18 cellular contexts compared by ENCODE assay signal in genomic region chr7:48042216-48042615, GRCh38. TPM values are rescaled to one million over a fixed set of nuclear protein-coding genes. Genes with fewer than 3 reads are reported as not detected.
DNase-seq lines count a peak whose midpoint lies in the region; ATAC-seq, FAIRE-seq and TF ChIP-seq lines count a peak whose summit lies in the region.
"Had no signal": no experiment of that assay in that cellular context is flagged by ENCODE, and none has a peak within 500 bp of the region (broad histone marks: within the 10 kb centered on the region; RNA-seq: fewer than 3 reads in every experiment).

No MANE protein-coding gene starts in this region.

- H3K27ac ChIP-seq in keratinocyte (ENCODE audit: control insufficient read depth, insufficient read depth, low read length) = peak overlapping the region; percentile 73
- H3K27ac ChIP-seq: thoracic aorta had no signal

- H3K36me3 ChIP-seq in adipocyte (ENCODE audit: control insufficient read depth, insufficient read depth, low read length, severe bottlenecking) (no peaks in the 10 kb centered on the region), keratinocyte (ENCODE audit: control insufficient read depth in 2 of 2, extremely low read depth in 1 of 2, insufficient read depth in 2 of 2, low read length in 2 of 2) (no peaks in the 10 kb centered on the region)
- H3K36me3 ChIP-seq: BE2C, thoracic aorta had no signal

- dilution Hi-C loops in keratinocyte (cut with MboI; ENCODE audit: extremely low pct_ligation_motif_present, low sequenced_read_pairs) = no loop called here

- FAIRE-seq in keratinocyte (lab: Jason Lieb, UNC) = no peak
- FAIRE-seq: D721Med had no signal

- no peak overlapping the region for H3K9ac ChIP-seq in adipocyte (ENCODE audit: low read length)
- H3K9ac ChIP-seq in keratinocyte (ENCODE audit: control insufficient read depth, extremely low read depth, insufficient read depth, low read length) = no peak overlapping the region

- H3K27ac Mint-ChIP-seq in T-helper 2 cell treated with Interferon-gamma antibody and Interleukin-4, amounts not matched to agents 5 μg/mL and 100 μg/mL, for 36 hours = no peak overlapping the region

- no peaks in the 10 kb centered on the region for H3K36me3 Mint-ChIP-seq in T-helper 2 cell treated with Interferon-gamma antibody and Interleukin-4, amounts not matched to agents 5 μg/mL and 100 μg/mL, for 36 hours (ENCODE audit: low read depth)

- no peak for ATAC-seq in HG03442 (IDR thresholded peaks at IDR 0.05; ENCODE audit: unreplicated experiment)
- ATAC-seq: left cardiac atrium had no signal

- no peaks in the 10 kb centered on the region for H4K20me1 ChIP-seq in keratinocyte (ENCODE audit: control insufficient read depth, extremely low read depth, insufficient read depth, low read length)

- H3K9me3 Mint-ChIP-seq in T-helper 2 cell treated with Interferon-gamma antibody and Interleukin-4, amounts not matched to agents 5 μg/mL and 100 μg/mL, for 36 hours = no peaks in the 10 kb centered on the region

- H3K27me3 Mint-ChIP-seq in T-helper 2 cell treated with Interferon-gamma antibody and Interleukin-4, amounts not matched to agents 5 μg/mL and 100 μg/mL, for 36 hours (ENCODE audit: low read depth) = peaks cover 12% of the 10 kb centered on the region

- H3K4me3 ChIP-seq in adipocyte (ENCODE audit: low read length) (no peak overlapping the region), keratinocyte (ENCODE audit: control insufficient read depth in 2 of 3, extremely low read depth in 1 of 3, insufficient read depth in 2 of 3, low read depth in 1 of 3, low read length in 3 of 3) (no peak overlapping the region)
- H3K4me3 ChIP-seq: thoracic aorta had no signal

- H3K4me2 ChIP-seq in keratinocyte (ENCODE audit: control insufficient read depth, extremely low read depth, insufficient read depth, low read depth, low read length) = peak overlapping the region; percentile 78

- no peaks in the 10 kb centered on the region for H3K79me2 ChIP-seq in keratinocyte (ENCODE audit: control insufficient read depth, insufficient read depth, low read length)

- no peak overlapping the region for H3K4me3 Mint-ChIP-seq in T-helper 2 cell treated with Interferon-gamma antibody and Interleukin-4, amounts not matched to agents 5 μg/mL and 100 μg/mL, for 36 hours

- H2AFZ ChIP-seq in keratinocyte (ENCODE audit: control insufficient read depth, low read length) = peak overlapping the region; percentile 5

- TF ChIP-seq CTCF in keratinocyte (optimal IDR thresholded peaks at IDR 0.05 in 1 of 3, IDR thresholded peaks at IDR 0.05 in 1 of 3, conservative IDR thresholded peaks at IDR 0.05 in 1 of 3; ENCODE audit: extremely low read depth in 1 of 3, insufficient read depth in 2 of 3, low read length in 3 of 3) = no peak

- H3K9me1 ChIP-seq in keratinocyte (ENCODE audit: control insufficient read depth, extremely low read depth, insufficient read depth, low read length) = no peaks in the 10 kb centered on the region

- H3K27me3 ChIP-seq in adipocyte (replicated peaks; ENCODE audit: control insufficient read depth, insufficient read depth, low read length) (peaks cover 6% of the 10 kb centered on the region), keratinocyte (ENCODE audit: control insufficient read depth, extremely low read depth, insufficient read depth, low read length) (no peaks in the 10 kb centered on the region)

- H3K4me1 Mint-ChIP-seq in T-helper 2 cell treated with Interferon-gamma antibody and Interleukin-4, amounts not matched to agents 5 μg/mL and 100 μg/mL, for 36 hours (ENCODE audit: low read depth) = peaks cover 17% of the 10 kb centered on the region

- DNase-seq in EL (peak; percentile 50), HT1080 (ENCODE audit: low read depth) (peak; percentile 8), adipocyte (ENCODE audit: low read depth) (peak; percentile 44), keratinocyte (ENCODE audit: low read depth, low spot score) (no peak), NCI-H510A treated with DMSO at 0.1 percent for 48 hours (lab: John Stamatoyannopoulos, UW) (no peak)
- DNase-seq in T-helper 2 cell treated with Interferon-gamma antibody and Interleukin-4, amounts not matched to agents 5 μg/mL and 100 μg/mL, for 36 hours (ENCODE audit: low spot score) = no peak
- DNase-seq: activated gamma-delta T cell treated with Interleukin-2 at 50 U/mL for 16 hours; BE2C; hippocampal formation; left cardiac atrium; NCI-H1048; NCI-H748 treated with DMSO at 0.1 percent for 48 hours; occipital lobe; stimulated activated CD4-positive, alpha-beta T cell treated with anti-CD3 and anti-CD28 coated beads, Interleukin-4, amount 100 ng/mL, for 4 hours had no signal

- no peaks in the 10 kb centered on the region for H3K9me3 ChIP-seq in adipocyte (ENCODE audit: control insufficient read depth, low read length)
- H3K9me3 ChIP-seq in keratinocyte (ENCODE audit: control insufficient read depth, low read depth, low read length) = no peaks in the 10 kb centered on the region
- H3K9me3 ChIP-seq: BE2C, thoracic aorta had no signal

- H3K4me1 ChIP-seq in adipocyte (ENCODE audit: control insufficient read depth, insufficient read depth, low read length) (no peaks in the 10 kb centered on the region), keratinocyte (ENCODE audit: control insufficient read depth, extremely low read depth, insufficient read depth, low read length) (peaks cover 32% of the 10 kb centered on the region)
- H3K4me1 ChIP-seq: BE2C had no signal

RNA-seq across cellular contexts. Expression of gene C7orf57, which starts 6.9 kb away (rescaled TPM):
- total RNA-seq in HT1080 (2014; rRNA removed; shearing (Covaris generic)) = 1.2 TPM in 1 of 2 replicates, not detected in the other
- polyA plus RNA-seq in HT1080 (2015; cell fraction: cytosol; rRNA removed) = 0.44 and 0.45 TPM in 2 replicates
- 0.45 and 1.0 TPM in 2 replicates for polyA plus RNA-seq in HT1080 (2015; cell fraction: nucleus; rRNA removed)
- polyA plus RNA-seq in keratinocyte = 0.22 to 0.60 TPM (median 0.39 TPM) in 3 replicates
- polyA plus RNA-seq in keratinocyte (2011; ENCODE audit: low read depth) = 2.0 TPM
- 0.11 and 0.17 TPM in 2 replicates for polyA plus RNA-seq in keratinocyte (2011; cell fraction: cytosol; rRNA removed)
- 0.64 and 0.74 TPM in 2 replicates for polyA plus RNA-seq in keratinocyte (2011; cell fraction: nucleus; rRNA removed)
- polyA plus RNA-seq in keratinocyte (2012; ENCODE audit: low replicate concordance) = 0.36 and 1.6 TPM in 2 replicates
- 0.13 to 0.43 TPM in 2 of 3 replicates, not detected in the other for polyA minus RNA-seq in keratinocyte
- not detected for polyA minus RNA-seq in keratinocyte (2011; cell fraction: cytosol; rRNA and poly(A)+ RNA removed)
- not detected in 2 replicates for polyA minus RNA-seq in keratinocyte (2011; cell fraction: nucleus; rRNA and poly(A)+ RNA removed)
- total RNA-seq: fibroblast of lung, thoracic aorta had no signal
- polyA plus RNA-seq: fibroblast of lung had no signal

RNA-seq across cellular contexts. Expression of gene SUN3, which starts 13.3 kb away (rescaled TPM):
- not detected in 2 replicates for total RNA-seq in HT1080 (2014; rRNA removed; shearing (Covaris generic))
- polyA plus RNA-seq in HT1080 (2015; cell fraction: cytosol; rRNA removed) = not detected in 2 replicates
- not detected in 2 replicates for polyA plus RNA-seq in HT1080 (2015; cell fraction: nucleus; rRNA removed)
- polyA plus RNA-seq in keratinocyte = not detected in 3 replicates
- polyA plus RNA-seq in keratinocyte (2011; ENCODE audit: low read depth) = 1.2 TPM
- 0.11 TPM in 1 of 2 replicates, not detected in the other for polyA plus RNA-seq in keratinocyte (2011; cell fraction: cytosol; rRNA removed)
- 0.28 and 0.36 TPM in 2 replicates for polyA plus RNA-seq in keratinocyte (2011; cell fraction: nucleus; rRNA removed)
- polyA plus RNA-seq in keratinocyte (2012; ENCODE audit: low replicate concordance) = 0.55 TPM in 1 of 2 replicates, not detected in the other
- 0.13 to 0.23 TPM in 2 of 3 replicates, not detected in the other for polyA minus RNA-seq in keratinocyte
- not detected for polyA minus RNA-seq in keratinocyte (2011; cell fraction: cytosol; rRNA and poly(A)+ RNA removed)
- polyA minus RNA-seq in keratinocyte (2011; cell fraction: nucleus; rRNA and poly(A)+ RNA removed) = not detected in 2 replicates
- total RNA-seq: fibroblast of lung, left cardiac atrium, occipital lobe, thoracic aorta had no signal
- polyA plus RNA-seq: fibroblast of lung had no signal

RNA-seq across cellular contexts. Expression of gene UPP1, which starts 46.8 kb away (rescaled TPM):
- total RNA-seq in HT1080 (2014; rRNA removed; shearing (Covaris generic)) = 11.8 and 12.8 TPM in 2 replicates
- 38.0 TPM in 2 replicates for polyA plus RNA-seq in HT1080 (2015; cell fraction: cytosol; rRNA removed)
- 63.7 and 71.4 TPM in 2 replicates for polyA plus RNA-seq in HT1080 (2015; cell fraction: nucleus; rRNA removed)
- 165 to 226 TPM (median 202 TPM) in 3 replicates for polyA plus RNA-seq in keratinocyte
- polyA plus RNA-seq in keratinocyte (2011; ENCODE audit: low read depth) = 303 TPM
- 124 and 240 TPM in 2 replicates for polyA plus RNA-seq in keratinocyte (2011; cell fraction: cytosol; rRNA removed)
- 328 and 366 TPM in 2 replicates for polyA plus RNA-seq in keratinocyte (2011; cell fraction: nucleus; rRNA removed)
- polyA plus RNA-seq in keratinocyte (2012; ENCODE audit: low replicate concordance) = 177 and 511 TPM in 2 replicates
- polyA minus RNA-seq in keratinocyte = 120 to 141 TPM (median 124 TPM) in 3 replicates
- polyA minus RNA-seq in keratinocyte (2011; cell fraction: cytosol; rRNA and poly(A)+ RNA removed) = 141 TPM
- polyA minus RNA-seq in keratinocyte (2011; cell fraction: nucleus; rRNA and poly(A)+ RNA removed) = 105 and 108 TPM in 2 replicates

Comparison
In these comparisons a context has a peak if more than half of its experiments do, and no peak if none do; other contexts are left out.
1. DNase-seq: peak in EL (single experiment), HT1080 (single experiment) and adipocyte (single experiment); none in keratinocyte (single experiment), NCI-H510A treated with DMSO at 0.1 percent for 48 hours (single experiment) and T-helper 2 cell treated with Interferon-gamma antibody and Interleukin-4, amounts not matched to agents 5 μg/mL and 100 μg/mL, for 36 hours (single experiment).